ENCODE assay signal across 7 cellular contexts in genomic region chr6:18997375-18997826, GRCh38.
DNase-seq lines count a peak whose midpoint lies in the region; ATAC-seq and TF ChIP-seq lines count a peak whose summit lies in the region.

No MANE protein-coding gene starts in this region.

- TF ChIP-seq CTCF in GM12872 (IDR thresholded peaks at IDR 0.05; ENCODE audit: insufficient read depth, low read depth, low read length) (peak; percentile 72), glutamatergic neuron (IDR thresholded peaks at IDR 0.05; ENCODE audit: partially characterized antibody, unreplicated experiment) (peak; percentile 65), tibial artery (IDR thresholded peaks at IDR 0.05) (peak; percentile 39 to 46)

- no peaks in the 10 kb centered on the region for H3K36me3 ChIP-seq in tibial artery

- H3K4me1 ChIP-seq in tibial artery: no peaks in the 10 kb centered on the region

- H3K9me3 ChIP-seq in tibial artery: no peaks in the 10 kb centered on the region

- no peak overlapping the region for H3K4me3 ChIP-seq in tibial artery

- H3K4me1 Mint-ChIP-seq in glutamatergic neuron (ENCODE audit: low read depth, unreplicated experiment): no peaks in the 10 kb centered on the region

- no peak overlapping the region for H3K27ac Mint-ChIP-seq in glutamatergic neuron (ENCODE audit: unreplicated experiment)

- H3K9me3 Mint-ChIP-seq in glutamatergic neuron (ENCODE audit: unreplicated experiment): peaks cover 2% of the 10 kb centered on the region

- H3K27me3 Mint-ChIP-seq in glutamatergic neuron (ENCODE audit: unreplicated experiment): no peaks in the 10 kb centered on the region

- H3K27ac ChIP-seq in tibial artery: no peak overlapping the region

- peak; percentile 92 for ATAC-seq in GM21576 (IDR thresholded peaks at IDR 0.05; ENCODE audit: unreplicated experiment)

- intact Hi-C loops in tibial artery (cut with DNase I; ENCODE audit: low total_unique reads): no loop called here

- H3K36me3 Mint-ChIP-seq in glutamatergic neuron (ENCODE audit: unreplicated experiment): no peaks in the 10 kb centered on the region

- H3K27me3 ChIP-seq in tibial artery: no peaks in the 10 kb centered on the region

- H3K4me3 Mint-ChIP-seq in glutamatergic neuron (ENCODE audit: unreplicated experiment): no peak overlapping the region

- DNase-seq in HT-29 (ENCODE audit: low spot score) (peak; percentile 63), SK-N-DZ (ENCODE audit: low spot score) (peak; percentile 11), glutamatergic neuron (no peak), tibial artery (no peak), DMS79 treated with DMSO at 0.1 percent for 48 hours (lab: John Stamatoyannopoulos, UW) (no peak)

Comparison
In these comparisons a context has a peak if more than half of its experiments do, and no peak if none do; other contexts are left out.
1. DNase-seq: peak in HT-29 (single experiment) and SK-N-DZ (single experiment); none in glutamatergic neuron (single experiment), tibial artery (0 of 2) and DMS79 treated with DMSO at 0.1 percent for 48 hours (single experiment).
2. Peak in every context shown above with its lines, with median percentiles within 50 percentile points of each other: CTCF ChIP-seq.